Comparison of ENCODE assay signal across 22 cellular contexts in the genomic region with DNA sequence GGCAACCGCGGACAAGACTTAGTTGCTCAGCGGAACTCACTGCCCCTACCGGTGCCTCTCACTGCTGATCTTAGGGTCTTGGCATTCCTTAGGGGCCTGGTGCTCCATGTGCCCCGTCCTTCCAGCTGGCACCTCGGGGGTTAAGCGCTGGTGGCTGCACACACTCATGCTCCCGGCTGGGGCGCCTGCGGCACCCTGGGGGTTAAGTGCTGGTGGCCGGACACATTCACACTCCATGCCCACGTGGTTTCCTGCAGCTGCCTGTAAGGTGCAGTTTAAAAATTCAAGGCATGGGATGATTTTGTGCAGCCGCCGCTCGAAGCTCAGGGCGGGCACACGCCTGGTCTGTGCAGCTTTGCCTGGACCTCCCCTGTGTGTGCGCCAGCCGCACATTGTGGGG.
"Had no signal": no experiment of that assay in that cellular context is flagged by ENCODE, and none has a peak within 500 bp of the region (broad histone marks: within the 10 kb centered on the region; RNA-seq: fewer than 3 reads in every experiment).

No MANE protein-coding gene starts in this region.

- DNase-seq: activated CD4-positive, alpha-beta T cell treated with anti-CD3 and anti-CD28 coated beads for 4 hours; activated CD4-positive, alpha-beta T cell treated with anti-CD3 and anti-CD28 coated beads, Interleukin-2, amount 50 U/mL, for 48 hours; activated CD4-positive, CD25-positive, alpha-beta regulatory T cell; activated CD8-positive, alpha-beta memory T cell treated with anti-CD3 and anti-CD28 coated beads, Interleukin-2, amount 50 U/mL, for 48 hours; activated naive CD4-positive, alpha-beta T cell; activated T-cell treated with anti-CD3 and anti-CD28 coated beads, Interleukin-2, amount 50 U/mL, for 4 hours; adrenal gland; cerebellar nuclear complex; cortex of kidney; effector CD4-positive, alpha-beta T cell; immature natural killer cell; left lung; naive thymus-derived CD8-positive, alpha-beta T cell; ovary; stimulated activated CD4-positive, alpha-beta T cell treated with anti-CD3 and anti-CD28 coated beads, Interleukin-15, amount 100 ng/mL, for 24 hours; stomach; T-helper 9 cell; uterus had no signal

- H3K27me3 ChIP-seq: adrenal gland, hepatocyte, left lung, neutrophil, ovary, stomach, uterus had no signal

- ATAC-seq: activated T-cell treated with anti-CD3 and anti-CD28 coated beads, Interleukin-2, amount 50 U/mL, for 4 hours; left lung; naive thymus-derived CD8-positive, alpha-beta T cell; sciatic nerve had no signal

- H3K27ac ChIP-seq: adrenal gland, hepatocyte, left lung, neutrophil, ovary, uterus had no signal

- H3K9me3 ChIP-seq: adrenal gland, left lung, neutrophil, ovary, stomach, uterus had no signal

- H3K36me3 ChIP-seq: adrenal gland, neutrophil, ovary, uterus had no signal

- H3K4me1 ChIP-seq: uterus had no signal

- H3K4me3 ChIP-seq: adrenal gland, hepatocyte, left lung, ovary, smooth muscle cell, stomach, uterus had no signal
